Comparison of ENCODE assay signal across 17 cellular contexts in the genomic region with DNA sequence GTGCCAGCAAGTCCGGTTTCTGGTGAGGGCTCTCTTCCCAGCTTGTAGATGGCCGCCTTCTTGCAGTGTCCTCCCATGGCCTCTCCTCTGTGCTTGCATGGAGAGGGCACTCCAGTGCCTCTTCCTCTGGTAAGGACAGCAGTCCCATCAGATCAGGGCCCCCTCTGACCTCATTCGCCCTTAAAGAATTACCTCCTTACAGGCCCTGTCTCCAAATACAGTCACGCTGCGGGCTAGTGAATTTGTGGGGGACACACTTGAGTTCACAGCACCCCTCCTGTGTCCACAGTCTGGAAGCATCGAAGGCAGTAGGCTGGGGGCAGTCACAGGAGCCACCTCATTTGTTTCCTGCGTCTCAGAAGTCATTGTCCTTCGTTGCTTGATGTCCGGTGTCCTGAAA. TPM values are rescaled to one million over a fixed set of nuclear protein-coding genes. Genes with fewer than 3 reads are reported as not detected.
DNase-seq lines count a peak whose midpoint lies in the region; ATAC-seq and TF ChIP-seq lines count a peak whose summit lies in the region.
"Had no signal": no experiment of that assay in that cellular context is flagged by ENCODE, and none has a peak within 500 bp of the region (broad histone marks: within the 10 kb centered on the region; RNA-seq: fewer than 3 reads in every experiment).

No MANE protein-coding gene starts in this region.

- no peak for ATAC-seq in naive thymus-derived CD4-positive, alpha-beta T cell

- H3K4me3 ChIP-seq in endodermal cell (ENCODE audit: low read length) = no peak overlapping the region
- no peak overlapping the region for H3K4me3 ChIP-seq in sigmoid colon
- H3K4me3 ChIP-seq in naive thymus-derived CD4-positive, alpha-beta T cell (ENCODE audit: low read length) = no peak overlapping the region
- no peak overlapping the region for H3K4me3 ChIP-seq in prostate gland
- H3K4me3 ChIP-seq: BLaER1 had no signal

- DNase-seq in H9 = no peak
- DNase-seq in endodermal cell = peak; percentile 28
- DNase-seq in nephron progenitor cell = no peak
- peak; percentile 38 for DNase-seq in sigmoid colon
- no peak for DNase-seq in retina
- no peak for DNase-seq in naive thymus-derived CD4-positive, alpha-beta T cell
- no peak for DNase-seq in DMS 273 (lab: John Stamatoyannopoulos, UW; ENCODE audit: unreplicated experiment)
- DNase-seq in prostate gland (ENCODE audit: low spot score) = no peak
- DNase-seq: 8988T; AML-193; CD4-positive, CD25-positive, alpha-beta regulatory T cell; DMS 273 treated with DMSO at 0.1 percent for 48 hours; GOT3; HCEC 1CT; HFFc6 had no signal

- intact Hi-C loops in sigmoid colon (cut with DNase I) = no loop called here
- intact Hi-C loops in naive thymus-derived CD4-positive, alpha-beta T cell (cut with micrococcal nuclease) = no loop called here
- intact Hi-C loops in prostate gland (cut with DNase I) = no loop called here

- no peak for TF ChIP-seq EP300 in sigmoid colon (IDR thresholded peaks at IDR 0.05)

- POLR2A ChIA-PET in naive thymus-derived CD4-positive, alpha-beta T cell (lab: Charles Lee) = no interaction called here

- no peak overlapping the region for H2BK120ac ChIP-seq in H9 (ENCODE audit: low read depth, low read length, poor library complexity, severe bottlenecking)

- H3K27ac ChIP-seq in H9 (ENCODE audit: insufficient read length, low read depth, low read length) (no peak overlapping the region), endodermal cell (ENCODE audit: low read depth, low read length) (no peak overlapping the region), sigmoid colon (peak overlapping the region in 3 of 4 donors; percentile 70 to 77 (median 73)), prostate gland (no peak overlapping the region)
- no peak overlapping the region for H3K27ac ChIP-seq in naive thymus-derived CD4-positive, alpha-beta T cell (ENCODE audit: low read depth, low read length)
- H3K27ac ChIP-seq: BLaER1, HL-60 had no signal

- H3K4ac ChIP-seq in H9 (ENCODE audit: low read depth, low read length) = no peak overlapping the region

- TF ChIP-seq CTCF in H9 (conservative IDR thresholded peaks at IDR 0.05) = no peak
- no peak for TF ChIP-seq CTCF in endodermal cell (conservative IDR thresholded peaks at IDR 0.05)
- no peak for TF ChIP-seq CTCF in nephron progenitor cell (IDR thresholded peaks at IDR 0.05)
- TF ChIP-seq CTCF in sigmoid colon (IDR thresholded peaks at IDR 0.05) = no peak
- TF ChIP-seq CTCF in prostate gland (IDR thresholded peaks at IDR 0.05) = no peak

- H3K4me2 ChIP-seq in H9 (ENCODE audit: insufficient read depth, insufficient read length, low read length) = no peak overlapping the region
- H3K4me2 ChIP-seq: BLaER1 had no signal

- H3K23me2 ChIP-seq in H9 (ENCODE audit: insufficient read length, low read depth, low read length, poor library complexity, severe bottlenecking) = no peaks in the 10 kb centered on the region

- no peak overlapping the region for H3T11ph ChIP-seq in H9 (ENCODE audit: low read length)

- no peak overlapping the region for H3K14ac ChIP-seq in H9 (ENCODE audit: insufficient read depth, low read length)

- no peak for TF ChIP-seq POLR2A in sigmoid colon (IDR thresholded peaks at IDR 0.05)
- TF ChIP-seq POLR2A in prostate gland (IDR thresholded peaks at IDR 0.05) = no peak

- H3K9me3 Mint-ChIP-seq in H9 = no peaks in the 10 kb centered on the region; a peak in 2 of 5 replicates
- H3K9me3 Mint-ChIP-seq in endodermal cell = no peaks in the 10 kb centered on the region
- H3K9me3 Mint-ChIP-seq in nephron progenitor cell = peaks cover 15% of the 10 kb centered on the region
- peaks cover 0 to 2% (median 0%) of the 10 kb centered on the region in 11 donors for H3K9me3 Mint-ChIP-seq in naive thymus-derived CD4-positive, alpha-beta T cell
- H3K9me3 Mint-ChIP-seq: CD4-positive, CD25-positive, alpha-beta regulatory T cell; HFFc6 had no signal

- no peak overlapping the region for H3K9ac ChIP-seq in H9 (ENCODE audit: extremely low read depth, insufficient read length, low read length)
- H3K9ac ChIP-seq in endodermal cell (ENCODE audit: extremely low read depth, low read length, poor library complexity, severe bottlenecking) = no peak overlapping the region
- H3K9ac ChIP-seq: BLaER1 had no signal

- no peak overlapping the region for H2AK5ac ChIP-seq in H9 (ENCODE audit: insufficient read length, low read length)

- no peak overlapping the region for H2BK20ac ChIP-seq in H9 (ENCODE audit: low read depth, low read length, poor library complexity, severe bottlenecking)

- no peak overlapping the region for H2BK12ac ChIP-seq in H9 (ENCODE audit: insufficient read length, low read depth, low read length)

- no peak overlapping the region for H4K8ac ChIP-seq in H9 (replicated peaks; ENCODE audit: insufficient read length, low read depth, low read length)

- H3K79me1 ChIP-seq in H9 (ENCODE audit: insufficient read depth, low read depth, low read length, poor library complexity, severe bottlenecking) = no peaks in the 10 kb centered on the region

- H3K4me3 Mint-ChIP-seq in H9 (no peak overlapping the region), endodermal cell (no peak overlapping the region), nephron progenitor cell (peak overlapping the region; percentile 42)
- no peak overlapping the region for H3K4me3 Mint-ChIP-seq in naive thymus-derived CD4-positive, alpha-beta T cell
- H3K4me3 Mint-ChIP-seq: CD4-positive, CD25-positive, alpha-beta regulatory T cell; HFFc6 had no signal

- peaks cover 15% of the 10 kb centered on the region in 2 experiments for H3K4me1 Mint-ChIP-seq in H9
- H3K4me1 Mint-ChIP-seq in endodermal cell = no peaks in the 10 kb centered on the region
- peaks cover 42% of the 10 kb centered on the region for H3K4me1 Mint-ChIP-seq in nephron progenitor cell
- peaks cover 0 to 7% (median 2%) of the 10 kb centered on the region in 7 donors for H3K4me1 Mint-ChIP-seq in naive thymus-derived CD4-positive, alpha-beta T cell
- H3K4me1 Mint-ChIP-seq: CD4-positive, CD25-positive, alpha-beta regulatory T cell had no signal

- no peak overlapping the region for H3K23ac ChIP-seq in H9 (ENCODE audit: insufficient read length, low read depth, low read length)

- H3K18ac ChIP-seq in H9 (ENCODE audit: insufficient read length, low read depth, low read length) = no peak overlapping the region

- H4K20me1 ChIP-seq in H9 (ENCODE audit: control insufficient read depth, insufficient read depth, insufficient read length) = no peaks in the 10 kb centered on the region
- H4K20me1 ChIP-seq: BLaER1 had no signal

- no peak overlapping the region for H3K56ac ChIP-seq in H9 (ENCODE audit: insufficient read length, low read depth, low read length)

- H2BK5ac ChIP-seq in H9 (ENCODE audit: insufficient read length, low read length) = no peak overlapping the region

- no peaks in the 10 kb centered on the region for H3K9me3 ChIP-seq in H9 (ENCODE audit: control insufficient read depth, low read depth, low read length)
- no peaks in the 10 kb centered on the region for H3K9me3 ChIP-seq in endodermal cell (ENCODE audit: control insufficient read depth, low read length)
- no peaks in the 10 kb centered on the region for H3K9me3 ChIP-seq in sigmoid colon
- no peaks in the 10 kb centered on the region for H3K9me3 ChIP-seq in naive thymus-derived CD4-positive, alpha-beta T cell (ENCODE audit: control insufficient read depth in 2 of 3, low read length in 3 of 3)
- H3K9me3 ChIP-seq in prostate gland = no peaks in the 10 kb centered on the region
- H3K9me3 ChIP-seq: BLaER1 had no signal

- no peak overlapping the region for H2AFZ ChIP-seq in H9 (ENCODE audit: low read length)

- H3K36me3 ChIP-seq in endodermal cell (ENCODE audit: control insufficient read depth, insufficient read depth, low read length) = no peaks in the 10 kb centered on the region
- H3K36me3 ChIP-seq in sigmoid colon = no peaks in the 10 kb centered on the region
- H3K36me3 ChIP-seq in naive thymus-derived CD4-positive, alpha-beta T cell (ENCODE audit: control insufficient read depth in 2 of 3, insufficient read depth in 3 of 3, low read length in 3 of 3) = peaks cover 0 to 12% (median 0%) of the 10 kb centered on the region in 3 experiments
- no peaks in the 10 kb centered on the region for H3K36me3 ChIP-seq in prostate gland
- H3K36me3 ChIP-seq: BLaER1 had no signal

- H3K79me2 ChIP-seq in H9 (ENCODE audit: insufficient read depth, low read length) = no peaks in the 10 kb centered on the region

- H4K5ac ChIP-seq in H9 (ENCODE audit: insufficient read length, low read depth, low read length) = no peak overlapping the region

- no peak overlapping the region for H2BK15ac ChIP-seq in H9 (ENCODE audit: low read depth, low read length)

- H3K4me1 ChIP-seq in H9 (ENCODE audit: insufficient read depth, low read length) (no peaks in the 10 kb centered on the region), endodermal cell (ENCODE audit: control insufficient read depth, insufficient read depth, low read length) (no peaks in the 10 kb centered on the region), sigmoid colon (peaks cover 0 to 21% (median 14%) of the 10 kb centered on the region in 4 donors), prostate gland (replicated peaks) (no peaks in the 10 kb centered on the region)
- H3K4me1 ChIP-seq in naive thymus-derived CD4-positive, alpha-beta T cell (ENCODE audit: control insufficient read depth in 2 of 2, insufficient read depth in 2 of 2, low read length in 2 of 2) = no peaks in the 10 kb centered on the region
- H3K4me1 ChIP-seq: BLaER1 had no signal

- H3K27ac Mint-ChIP-seq in H9 (0 out of 7 replicates have a peak overlapping the region, but pooled peaks of 2 of the 3 experiments have one; percentile 18 to 42), endodermal cell (no peak overlapping the region), nephron progenitor cell (peak overlapping the region; percentile 68)
- no peak overlapping the region for H3K27ac Mint-ChIP-seq in naive thymus-derived CD4-positive, alpha-beta T cell
- H3K27ac Mint-ChIP-seq: CD4-positive, CD25-positive, alpha-beta regulatory T cell; HFFc6 had no signal

- peaks cover 2 to 14% (median 8%) of the 10 kb centered on the region in 3 experiments; a peak in 5 of 7 replicates for H3K36me3 Mint-ChIP-seq in H9 (ENCODE audit: insufficient read depth in 1 of 3, low read depth in 3 of 3)
- H3K36me3 Mint-ChIP-seq in endodermal cell (ENCODE audit: low read depth) = peaks cover 15% of the 10 kb centered on the region
- peaks cover 12% of the 10 kb centered on the region for H3K36me3 Mint-ChIP-seq in nephron progenitor cell (ENCODE audit: low read depth)
- H3K36me3 Mint-ChIP-seq in naive thymus-derived CD4-positive, alpha-beta T cell = peaks cover 0 to 41% (median 6%) of the 10 kb centered on the region in 5 donors

- peaks cover 3% of the 10 kb centered on the region for H3K27me3 Mint-ChIP-seq in H9 (ENCODE audit: low read depth)
- H3K27me3 Mint-ChIP-seq in endodermal cell (ENCODE audit: insufficient read depth) = peaks cover 1% of the 10 kb centered on the region
- peaks cover 13% of the 10 kb centered on the region for H3K27me3 Mint-ChIP-seq in nephron progenitor cell (ENCODE audit: low read depth, poor library complexity)
- no peaks in the 10 kb centered on the region for H3K27me3 Mint-ChIP-seq in naive thymus-derived CD4-positive, alpha-beta T cell

- CTCF ChIA-PET in naive thymus-derived CD4-positive, alpha-beta T cell (lab: Charles Lee) = no interaction called here

- H4K91ac ChIP-seq in H9 (ENCODE audit: insufficient read length, low read depth, low read length) = no peak overlapping the region

- no CpG with 5 or more reads among the region's 9 CpGs for WGBS in H9 (ENCODE audit: extremely low coverage, insufficient read length, low lambda C conversion rate)
- WGBS in endodermal cell (ENCODE audit: insufficient coverage in 1 of 2, insufficient read length in 1 of 2), 2 experiments = 89 to 94% methylated on average over 6 to 9 of the region's 9 CpGs
- 93 to 94% methylated on average over 9 of the region's 9 CpGs for WGBS in sigmoid colon, 2 donors
- whole genome bisulfite sequencing in prostate gland = 88% methylated on average over 9 of the region's 9 CpGs

- H3K27me3 ChIP-seq in H9 (ENCODE audit: insufficient read depth, low read length) = no peaks in the 10 kb centered on the region
- no peaks in the 10 kb centered on the region for H3K27me3 ChIP-seq in endodermal cell (ENCODE audit: control insufficient read depth, insufficient read depth, low read length, poor library complexity, severe bottlenecking)
- H3K27me3 ChIP-seq in sigmoid colon = no peaks in the 10 kb centered on the region
- no peaks in the 10 kb centered on the region for H3K27me3 ChIP-seq in naive thymus-derived CD4-positive, alpha-beta T cell (ENCODE audit: control insufficient read depth in 2 of 2, insufficient read depth in 2 of 2, low read length in 2 of 2)
- no peaks in the 10 kb centered on the region for H3K27me3 ChIP-seq in prostate gland (replicated peaks; ENCODE audit: insufficient read depth)
- H3K27me3 ChIP-seq: BLaER1 had no signal

RNA-seq across cellular contexts. Expression of a gene that starts 54.6 kb away (rescaled TPM):
- total RNA-seq in H9 (2021) = 25.1 and 29.6 TPM in 2 replicates
- 10 to 100 TPM; 23.3 to 24.8 TPM for total RNA-seq in endodermal cell
- 13.3 TPM for polyA plus RNA-seq in endodermal cell (2013, experiment 1 of 2)
- 10.6 TPM for polyA plus RNA-seq in endodermal cell (2013, experiment 2 of 2)
- total RNA-seq in sigmoid colon = 10 to 100 TPM; 17.5 to 35.7 (median 24.9) TPM
- polyA plus RNA-seq in sigmoid colon = 10 to 100 TPM; 17.1 to 22.8 (median 20.6) TPM
- 10 to 100 TPM; 19.8 to 31.2 (median 27.6) TPM for total RNA-seq in naive thymus-derived CD4-positive, alpha-beta T cell
- 10 to 100 TPM; 21.5 to 23.4 TPM for polyA plus RNA-seq in naive thymus-derived CD4-positive, alpha-beta T cell
- 10 to 100 TPM; 21.9 to 43.3 TPM for total RNA-seq in prostate gland

Comparison
In these comparisons a context has a peak if more than half of its experiments do, and no peak if none do; other contexts are left out.
1. DNase-seq: peak in endodermal cell (single experiment) and sigmoid colon (single experiment); none in H9 (single experiment), nephron progenitor cell (single experiment), retina (single experiment), naive thymus-derived CD4-positive, alpha-beta T cell (0 of 9), DMS 273 (single experiment) and prostate gland (single experiment).
2. H3K27ac ChIP-seq: peak in sigmoid colon (3 of 4); none in H9 (single experiment), endodermal cell (single experiment), naive thymus-derived CD4-positive, alpha-beta T cell (single experiment) and prostate gland (0 of 2).
3. H3K27ac Mint-ChIP-seq: peak in H9 (2 of 3) and nephron progenitor cell (single experiment); none in endodermal cell (single experiment) and naive thymus-derived CD4-positive, alpha-beta T cell (0 of 9).